In the genomic region with DNA sequence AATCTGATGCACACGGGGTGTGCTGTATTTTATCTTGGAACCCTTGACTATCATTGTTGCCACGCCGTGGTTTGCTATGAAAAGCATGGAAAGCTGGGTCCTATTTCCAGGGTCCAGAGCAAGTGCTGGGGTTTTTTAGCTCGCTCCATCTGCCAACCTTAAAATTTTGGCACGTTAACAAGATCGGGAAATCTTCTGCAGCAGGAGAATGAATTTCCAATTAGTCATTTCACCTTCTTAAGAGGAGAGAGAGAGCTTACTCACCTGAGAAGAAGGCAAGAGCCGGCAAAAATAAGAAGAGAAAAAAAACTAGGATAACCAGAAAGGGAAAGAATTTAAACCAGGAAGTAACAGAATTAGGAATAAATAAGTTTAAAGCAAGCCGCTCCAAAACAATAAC, we compare ENCODE assay signal across 19 cellular contexts.
DNase-seq lines count a peak whose midpoint lies in the region; ATAC-seq and TF ChIP-seq lines count a peak whose summit lies in the region.
"Had no signal": no experiment of that assay in that cellular context is flagged by ENCODE, and none has a peak within 500 bp of the region (broad histone marks: within the 10 kb centered on the region; RNA-seq: fewer than 3 reads in every experiment).

No MANE protein-coding gene starts in this region.

- no peak for TF ChIP-seq CTCF in RWPE1 (conservative IDR thresholded peaks at IDR 0.05; ENCODE audit: low read depth)

- DNase-seq in HT1080 (ENCODE audit: low read depth) (peak; percentile 25), RWPE1 (ENCODE audit: low spot score) (peak; percentile 56), epithelial cell of prostate (ENCODE audit: low read depth, low spot score) (peak; percentile 68), renal cortical epithelial cell (ENCODE audit: low read depth) (peak; percentile 89), iPS-NIHi11 (ENCODE audit: low spot score) (no peak)
- DNase-seq: activated B cell treated with CpG ODN at 0.5 μM for 24 hours; activated CD8-positive, alpha-beta memory T cell treated with anti-CD3 and anti-CD28 coated beads for 24 hours; activated naive CD8-positive, alpha-beta T cell treated with anti-CD3 and anti-CD28 coated beads, Interleukin-2, amount 10 ng/mL, durations not matched to agents 7 days and 5 days; AML-193; effector memory CD8-positive, alpha-beta T cell; GOT3; left colon; NCI-H1417 treated with DMSO at 0.1 percent for 48 hours; spleen; T-cell had no signal

- no peak overlapping the region for H3K27ac ChIP-seq in RWPE1
- peak overlapping the region; percentile 90 for H3K27ac ChIP-seq in epithelial cell of prostate
- H3K27ac ChIP-seq: spleen had no signal

- POLR2A ChIA-PET in RWPE1 (lab: Yijun Ruan, JAX; ENCODE audit: low non-redundant PET): no interaction called here

- ATAC-seq in GM18907 (IDR thresholded peaks at IDR 0.05; ENCODE audit: unreplicated experiment): no peak
- no peak for ATAC-seq in HG03457 (IDR thresholded peaks at IDR 0.05; ENCODE audit: unreplicated experiment)
- ATAC-seq in HG03442 (IDR thresholded peaks at IDR 0.05; ENCODE audit: unreplicated experiment): no peak
- ATAC-seq: effector memory CD8-positive, alpha-beta T cell; K562; left colon; T-cell had no signal

- CTCF ChIA-PET in RWPE1 (lab: Yijun Ruan, JAX): interaction anchor here (0.6 kb wide), 1 partner anchor 373 kb away, joined by 3 read pairs; no protein-coding TSS in a partner anchor
